In genomic region chr1:162023181-162023546, GRCh38 we compare ENCODE assay signal across 9 cellular contexts. TPM values are rescaled to one million over a fixed set of nuclear protein-coding genes. Genes with fewer than 3 reads are reported as not detected.
DNase-seq lines count a peak whose midpoint lies in the region; ATAC-seq, FAIRE-seq and TF ChIP-seq lines count a peak whose summit lies in the region.
"Had no signal": no experiment of that assay in that cellular context is flagged by ENCODE, and none has a peak within 500 bp of the region (broad histone marks: within the 10 kb centered on the region; RNA-seq: fewer than 3 reads in every experiment).

No MANE protein-coding gene starts in this region.

- peaks cover 6 to 7% of the 10 kb centered on the region in 2 experiments; a peak in 3 of 4 replicates for H3K27me3 ChIP-seq in GM12878 (replicated peaks in 1 of 2; ENCODE audit: control insufficient read depth in 2 of 2, insufficient read depth in 2 of 2, low read length in 1 of 2)
- H3K27me3 ChIP-seq in lower lobe of right lung (ENCODE audit: low read depth) = peaks cover 34% of the 10 kb centered on the region
- no peaks in the 10 kb centered on the region for H3K27me3 ChIP-seq in thyroid gland

- TF ChIP-seq EP300 in GM12878 (IDR thresholded peaks at IDR 0.05; ENCODE audit: borderline replicate concordance in 1 of 2, control insufficient read depth in 1 of 2, low read depth in 2 of 2, low read length in 2 of 2) = no peak

- H3K27ac Mint-ChIP-seq in activated CD4-positive, alpha-beta T cell treated with anti-CD3 and anti-CD28 coated beads, Interleukin-2, amount 10 ng/mL, durations not matched to agents 24 days and 14 days = peak overlapping the region; percentile 36

- RAD21 ChIA-PET in GM12878 (lab: Charles Lee; ENCODE audit: unreplicated experiment) = no interaction called here

- H3K9me3 ChIP-seq in GM12878 (replicated peaks; ENCODE audit: control insufficient read depth, insufficient read depth, low read length) (no peaks in the 10 kb centered on the region; the same call in 1 of the 3 replicates), lower lobe of right lung (no peaks in the 10 kb centered on the region), thyroid gland (no peaks in the 10 kb centered on the region)

- peaks cover 51% of the 10 kb centered on the region for H3K27me3 Mint-ChIP-seq in activated CD4-positive, alpha-beta T cell treated with anti-CD3 and anti-CD28 coated beads, Interleukin-2, amount 10 ng/mL, durations not matched to agents 24 days and 14 days

- H3K4me3 ChIP-seq in GM12878 = peak overlapping the region; percentile 37; the same call in 1 of the 2 replicates
- peak overlapping the region; percentile 68 for H3K4me3 ChIP-seq in lower lobe of right lung
- peak overlapping the region in 2 of 3 donors; percentile 25 to 32 for H3K4me3 ChIP-seq in thyroid gland (replicated peaks in 1 of 3)

- TF ChIP-seq POLR2A in GM12878 (IDR thresholded peaks at IDR 0.05; ENCODE audit: low read depth, low read length) (no peak), thyroid gland (IDR thresholded peaks at IDR 0.05) (no peak)

- H3K36me3 ChIP-seq in GM12878 (ENCODE audit: control insufficient read depth in 2 of 2, insufficient read depth in 2 of 2, low read length in 1 of 2) (no peaks in the 10 kb centered on the region), lower lobe of right lung (no peaks in the 10 kb centered on the region), thyroid gland (no peaks in the 10 kb centered on the region)

- no peaks in the 10 kb centered on the region for H4K20me1 ChIP-seq in GM12878 (ENCODE audit: control insufficient read depth, insufficient read depth)

- no peak for TF ChIP-seq RAD21 in GM12878 (IDR thresholded peaks at IDR 0.05; ENCODE audit: insufficient read depth, low read depth, low read length)

- H3K4me1 Mint-ChIP-seq in activated CD4-positive, alpha-beta T cell treated with anti-CD3 and anti-CD28 coated beads, Interleukin-2, amount 10 ng/mL, durations not matched to agents 24 days and 14 days = peaks cover 11% of the 10 kb centered on the region

- H3K27ac ChIP-seq in GM12878 (ENCODE audit: control insufficient read depth, insufficient read depth) (no peak overlapping the region), lower lobe of right lung (peak overlapping the region; percentile 66), thyroid gland (peak overlapping the region in 2 of 3 donors; percentile 54 to 63)

- H3K4me2 ChIP-seq in GM12878 (ENCODE audit: control insufficient read depth, insufficient read depth) = peak overlapping the region; percentile 69

- H3K4me1 ChIP-seq in GM12878 (ENCODE audit: control insufficient read depth, insufficient read depth, low read length) (no peaks in the 10 kb centered on the region), lower lobe of right lung (peaks cover 39% of the 10 kb centered on the region), thyroid gland (peaks cover 0 to 16% of the 10 kb centered on the region in 2 donors)

- H3K79me2 ChIP-seq in GM12878 (ENCODE audit: control insufficient read depth, insufficient read depth, low read length) = no peaks in the 10 kb centered on the region

- POLR2A ChIA-PET in GM12878 (lab: Charles Lee) = no interaction called here

- CTCF ChIA-PET in GM12878 (lab: Yijun Ruan, JAX) = interaction anchor here (1.8 to 2.1 kb wide), 2 partner anchors 14 to 231 kb away, joined by 6 to 9 read pairs; no protein-coding TSS in a partner anchor

- in situ Hi-C loops in GM12878 (cut with MboI) = no loop called here

- peak overlapping the region; percentile 90 for H3K4me3 Mint-ChIP-seq in activated CD4-positive, alpha-beta T cell treated with anti-CD3 and anti-CD28 coated beads, Interleukin-2, amount 10 ng/mL, durations not matched to agents 24 days and 14 days

- intact Hi-C loops in activated CD4-positive, alpha-beta T cell treated with anti-CD3 and anti-CD28 coated beads, Interleukin-2, amount 10 ng/mL, durations not matched to agents 24 days and 14 days (cut with micrococcal nuclease) = no loop called here
- intact Hi-C loops in GM12878 (cut with micrococcal nuclease; ENCODE audit: unreplicated experiment) (no loop called here), lower lobe of right lung (cut with DNase I) (no loop called here), thyroid gland (cut with DNase I) (no loop called here)

- no peaks in the 10 kb centered on the region for H3K9me3 Mint-ChIP-seq in activated CD4-positive, alpha-beta T cell treated with anti-CD3 and anti-CD28 coated beads, Interleukin-2, amount 10 ng/mL, durations not matched to agents 24 days and 14 days

- ATAC-seq in GM12878 (no peak), lower lobe of right lung (peak; percentile 3 to 4), GM18502 (IDR thresholded peaks at IDR 0.05; ENCODE audit: poor library complexity, unreplicated experiment) (no peak)

- H2AFZ ChIP-seq in GM12878 (ENCODE audit: control insufficient read depth, low read depth, low read length) = no peak overlapping the region

- no peak for FAIRE-seq in GM12878 (lab: Jason Lieb, UNC)

- TF ChIP-seq CTCF in GM12878 (IDR thresholded peaks at IDR 0.05 in 2 of 3, conservative IDR thresholded peaks at IDR 0.05 in 1 of 3; ENCODE audit: control insufficient read depth in 2 of 3, extremely low read depth in 1 of 3, insufficient read depth in 1 of 3, low read depth in 3 of 3, low read length in 3 of 3) (no peak), lower lobe of right lung (IDR thresholded peaks at IDR 0.05) (no peak), thyroid gland (IDR thresholded peaks at IDR 0.05) (no peak)

- H3K36me3 Mint-ChIP-seq in activated CD4-positive, alpha-beta T cell treated with anti-CD3 and anti-CD28 coated beads, Interleukin-2, amount 10 ng/mL, durations not matched to agents 24 days and 14 days (ENCODE audit: low read depth) = no peaks in the 10 kb centered on the region

- no peak overlapping the region for H3K9ac ChIP-seq in GM12878 (ENCODE audit: control insufficient read depth, insufficient read depth, low read length)

- BruUV-seq in GM12878 (replicated peaks; lab: Mats Ljungman, UMichigan) = no TSS peak

- SMC1A ChIA-PET in GM12878 (lab: Charles Lee; ENCODE audit: uncharacterized antibody, unreplicated experiment) = no interaction called here

- 59% methylated on average over 20 of the region's 20 CpGs for WGBS in GM12878 (ENCODE audit: insufficient coverage, insufficient replicate concordance, low lambda C conversion rate, missing lambda C conversion rate)
- WGBS in thyroid gland, 2 donors = 21 to 27% methylated on average over 20 of the region's 20 CpGs

- DNase-seq in activated CD4-positive, alpha-beta T cell treated with anti-CD3 and anti-CD28 coated beads, Interleukin-2, amount 10 ng/mL, durations not matched to agents 24 days and 14 days = no peak
- no peak for DNase-seq in activated CD4-positive, alpha-beta T cell treated with anti-CD3 and anti-CD28 coated beads, Interleukin-2, amount 50 U/mL, for 1 hour
- no peak for DNase-seq in GM12878 (ENCODE audit: low read depth, low spot score)
- no peak for DNase-seq in lower lobe of right lung
- DNase-seq in thyroid gland = no peak
- DNase-seq in DMS114 treated with DMSO at 0.1 percent for 48 hours (lab: John Stamatoyannopoulos, UW; ENCODE audit: unreplicated experiment) = no peak
- DNase-seq in putamen (ENCODE audit: low spot score) = no peak

RNA-seq across cellular contexts. Expression of gene OLFML2B, which starts 0.5 kb away (rescaled TPM):
- total RNA-seq in activated CD4-positive, alpha-beta T cell treated with anti-CD3 and anti-CD28 coated beads, Interleukin-2, amount 10 ng/mL, durations not matched to agents 24 days and 14 days = not detected in 2 replicates
- total RNA-seq in GM12878 (2013; cell fraction: nucleolus; rRNA removed) = not detected in 2 replicates
- total RNA-seq in GM12878 (2014; rRNA removed) (not detected in 2 replicates), GM12878 (2014; rRNA removed; fragmentation: Illumina TruSeq; extraction: Trizol) (not detected in 2 replicates), GM12878 (2021) (not detected in 2 replicates), lower lobe of right lung (19.1 TPM), thyroid gland (10 to 100 TPM in 3 of 4 donors, 1 to 10 TPM in 1; 8.0 to 18.4 (median 12.9) TPM)
- not detected for polyA plus RNA-seq in GM12878 (2011; ENCODE audit: low read depth)
- polyA plus RNA-seq in GM12878 (2011; rRNA removed) (not detected in 2 replicates), GM12878 (2014; fragmentation: Illumina TruSeq; extraction: Trizol) (not detected in 2 replicates), GM12878 (2014; fragmentation: Nextera tagmentation; extraction: Ambion mirVana) (not detected), GM12878 (2014; rRNA removed) (not detected in 2 replicates), GM12878 (2016; fragmentation: Nextera tagmentation; extraction: Ambion mirVana) (not detected)
- not detected in 2 replicates for polyA plus RNA-seq in GM12878 (2011; cell fraction: cytosol; rRNA removed)
- polyA plus RNA-seq in GM12878 (2011; cell fraction: nucleus; rRNA removed) = not detected in 2 replicates
- polyA plus RNA-seq in GM12878 (2012) = not detected in 2 replicates
- polyA minus RNA-seq in GM12878 (2011; rRNA and poly(A)+ RNA removed) = not detected in 2 replicates
- not detected in 2 replicates for polyA minus RNA-seq in GM12878 (2011; cell fraction: cytosol; rRNA and poly(A)+ RNA removed)
- polyA minus RNA-seq in GM12878 (2011; cell fraction: nucleus; rRNA and poly(A)+ RNA removed) = not detected in 2 replicates

RNA-seq across cellular contexts. Expression of gene NOS1AP, which starts 46.3 kb away (rescaled TPM):
- total RNA-seq in activated CD4-positive, alpha-beta T cell treated with anti-CD3 and anti-CD28 coated beads, Interleukin-2, amount 10 ng/mL, durations not matched to agents 24 days and 14 days = 0.17 TPM in 1 of 2 replicates, not detected in the other
- total RNA-seq in GM12878 (2013; cell fraction: nucleolus; rRNA removed) = not detected in 2 replicates
- total RNA-seq in GM12878 (2014; rRNA removed) = not detected in 2 replicates
- not detected in 2 replicates for total RNA-seq in GM12878 (2014; rRNA removed; fragmentation: Illumina TruSeq; extraction: Trizol)
- total RNA-seq in GM12878 (2021) = 0.15 TPM in 1 of 2 replicates, not detected in the other
- not detected for polyA plus RNA-seq in GM12878 (2011; ENCODE audit: low read depth)
- polyA plus RNA-seq in GM12878 (2011; rRNA removed) = not detected in 2 replicates
- 0.01 TPM in 1 of 2 replicates, not detected in the other for polyA plus RNA-seq in GM12878 (2011; cell fraction: cytosol; rRNA removed)
- polyA plus RNA-seq in GM12878 (2011; cell fraction: nucleus; rRNA removed) = 0.01 TPM in 1 of 2 replicates, not detected in the other
- 0.14 TPM in 1 of 2 replicates, not detected in the other for polyA plus RNA-seq in GM12878 (2012)
- 0.03 TPM in 1 of 2 replicates, not detected in the other for polyA plus RNA-seq in GM12878 (2014; fragmentation: Illumina TruSeq; extraction: Trizol)
- polyA plus RNA-seq in GM12878 (2014; fragmentation: Nextera tagmentation; extraction: Ambion mirVana) = not detected
- polyA plus RNA-seq in GM12878 (2014; rRNA removed) = not detected in 2 replicates
- not detected for polyA plus RNA-seq in GM12878 (2016; fragmentation: Nextera tagmentation; extraction: Ambion mirVana)
- not detected in 2 replicates for polyA minus RNA-seq in GM12878 (2011; rRNA and poly(A)+ RNA removed)
- not detected in 2 replicates for polyA minus RNA-seq in GM12878 (2011; cell fraction: cytosol; rRNA and poly(A)+ RNA removed)
- not detected in 2 replicates for polyA minus RNA-seq in GM12878 (2011; cell fraction: nucleus; rRNA and poly(A)+ RNA removed)
- total RNA-seq in lower lobe of right lung = 3.6 TPM
- 1 to 10 TPM in 1 of 4 donors, under 1 TPM in 3; 0.40 to 2.2 (median 0.54) TPM for total RNA-seq in thyroid gland
- total RNA-seq: RPMI7951 had no signal

Comparison
In these comparisons a context has a peak if more than half of its experiments do, and no peak if none do; other contexts are left out.
1. ATAC-seq: peak in lower lobe of right lung (2 of 2); none in GM12878 (single experiment) and GM18502 (single experiment).
2. Peak in every context shown above with its lines, with median percentiles within 50 percentile points of each other: H3K4me3 ChIP-seq.